Comparison of ENCODE assay signal across 8 cellular contexts in the genomic region with DNA sequence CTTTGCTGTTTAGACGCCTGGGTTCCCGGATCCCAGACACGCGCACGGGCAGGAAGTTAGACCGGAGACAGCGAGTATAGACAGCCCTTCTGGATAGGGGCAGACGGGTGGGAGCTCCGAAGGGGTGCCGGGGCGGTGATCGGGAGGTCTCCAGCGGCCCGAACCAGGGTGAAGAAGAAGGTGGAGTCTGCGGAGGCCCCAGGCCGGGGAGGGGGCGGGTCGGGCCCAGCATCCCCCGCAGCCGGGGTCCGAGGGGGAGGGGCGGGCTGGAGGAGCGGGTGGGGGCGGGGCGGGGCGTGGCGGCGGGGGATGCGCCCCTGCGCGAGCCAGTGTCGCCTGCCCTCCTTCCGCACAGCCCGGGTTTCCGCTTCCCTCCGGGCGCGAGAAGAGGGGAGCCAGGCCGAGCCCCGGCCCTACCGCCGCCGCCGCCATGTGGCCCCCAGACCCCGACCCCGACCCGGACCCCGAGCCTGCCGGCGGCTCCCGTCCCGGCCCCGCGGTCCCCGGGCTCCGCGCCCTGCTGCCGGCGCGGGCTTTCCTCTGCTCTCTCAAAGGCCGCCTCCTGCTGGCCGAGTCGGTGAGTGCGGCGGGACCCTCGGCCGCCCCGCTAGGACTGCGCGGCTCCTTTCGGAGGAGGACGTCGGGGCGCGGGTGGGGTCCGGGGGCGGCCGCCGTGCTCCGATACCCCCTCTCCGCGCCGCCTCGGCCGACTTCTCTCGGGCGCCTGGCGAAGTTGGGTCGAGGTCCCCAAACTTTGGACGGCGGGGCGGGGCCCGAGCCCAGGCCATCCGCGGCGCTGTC. TPM values are rescaled to one million over a fixed set of nuclear protein-coding genes. Genes with fewer than 3 reads are reported as not detected.
A peak's percentile ranks its signal among the peaks of the same experiment; 100 is the strongest.
DNase-seq lines count a peak whose midpoint lies in the region; ATAC-seq and TF ChIP-seq lines count a peak whose summit lies in the region.

Gene CMTM3 (plus strand): TSS at position 329 of the 801 bp plus-strand sequence. CDS start 102 bp downstream, at position 431.

- 0% methylated on average over 13 of the region's 96 CpGs for WGBS in right lobe of liver (ENCODE audit: insufficient coverage, low coverage, low lambda C conversion rate, missing lambda C conversion rate)

- peak within 1 kb of the TSS; percentile 63 to 89 (median 71) for H3K27ac ChIP-seq in right lobe of liver

- ATAC-seq in right lobe of liver (peak; percentile 53 to 71 (median 61)), GM18873 (IDR thresholded peaks at IDR 0.05; ENCODE audit: low FRiP score, unreplicated experiment) (no peak)

- peak; percentile 81 for DNase-seq in GM06990 (ENCODE audit: extremely low read depth, insufficient read length)
- DNase-seq in HCEC 1CT: peak; percentile 62
- peak; percentile 23 for DNase-seq in NCI-H146 treated with DMSO at 0.1 percent for 48 hours (lab: John Stamatoyannopoulos, UW; ENCODE audit: unreplicated experiment)
- peak; percentile 71 for DNase-seq in activated CD4-positive, alpha-beta T cell treated with anti-CD3 and anti-CD28 coated beads for 4 hours
- peak in 2 of 3 donors; percentile 71 to 73 for DNase-seq in right lobe of liver
- peak; percentile 52 to 70 (median 62) for DNase-seq in stimulated activated CD4-positive, alpha-beta T cell treated with anti-CD3 and anti-CD28 coated beads, TNF-alpha, amount 100 ng/mL, for 4 hours (ENCODE audit: low read depth in 3 of 3)

- peak within 1 kb of the TSS; percentile 73 for H3K4me3 ChIP-seq in GM06990 (replicated peaks; ENCODE audit: low read depth, low read length)
- peak within 1 kb of the TSS; percentile 52 to 67 (median 66) for H3K4me3 ChIP-seq in right lobe of liver

- peaks cover 18% of the 10 kb centered on the region for H3K27me3 Mint-ChIP-seq in dendritic cell treated with granulocyte-macrophage colony-stimulating factor and Interleukin-4, amounts not matched to agents 40 ng/mL and 50 ng/mL, for 4 days

- peaks cover 2% of the 10 kb centered on the region for H3K36me3 ChIP-seq in GM06990 (ENCODE audit: control insufficient read depth, insufficient read depth, low read length)
- H3K36me3 ChIP-seq in right lobe of liver: no peaks in the 10 kb centered on the region

- no peak for TF ChIP-seq POLR2A in right lobe of liver (IDR thresholded peaks at IDR 0.05)

- peaks cover 9% of the 10 kb centered on the region for H3K9me3 Mint-ChIP-seq in dendritic cell treated with granulocyte-macrophage colony-stimulating factor and Interleukin-4, amounts not matched to agents 40 ng/mL and 50 ng/mL, for 4 days

- H3K4me3 Mint-ChIP-seq in dendritic cell treated with granulocyte-macrophage colony-stimulating factor and Interleukin-4, amounts not matched to agents 40 ng/mL and 50 ng/mL, for 4 days: peak within 1 kb of the TSS; percentile 90

- no peaks in the 10 kb centered on the region for H3K9me3 ChIP-seq in right lobe of liver

- H3K36me3 Mint-ChIP-seq in dendritic cell treated with granulocyte-macrophage colony-stimulating factor and Interleukin-4, amounts not matched to agents 40 ng/mL and 50 ng/mL, for 4 days (ENCODE audit: low read depth): peaks cover 54% of the 10 kb centered on the region

- peaks cover 0 to 4% (median 2%) of the 10 kb centered on the region in 4 donors for H3K4me1 ChIP-seq in right lobe of liver

- peaks cover 52% of the 10 kb centered on the region for H3K4me1 Mint-ChIP-seq in dendritic cell treated with granulocyte-macrophage colony-stimulating factor and Interleukin-4, amounts not matched to agents 40 ng/mL and 50 ng/mL, for 4 days (ENCODE audit: low read depth)

- H3K27me3 ChIP-seq in GM06990 (replicated peaks; ENCODE audit: control insufficient read depth, insufficient read depth, low read length) (no peaks in the 10 kb centered on the region), right lobe of liver (no peaks in the 10 kb centered on the region)

- intact Hi-C loops in dendritic cell treated with granulocyte-macrophage colony-stimulating factor and Interleukin-4, amounts not matched to agents 40 ng/mL and 50 ng/mL, for 4 days (cut with micrococcal nuclease): loop anchor here (5.0 kb wide), 3 partner anchors 82 to 197 kb away; partner anchors contain the start of gene CMTM4
- intact Hi-C loops in right lobe of liver (cut with DNase I): loop anchor here (5.0 to 10.0 kb wide), 3 partner anchors 130 to 197 kb away; partner anchors contain the start of gene BEAN1 (in 1 of the 2)

- peak within 1 kb of the TSS; percentile 88 for H3K27ac Mint-ChIP-seq in dendritic cell treated with granulocyte-macrophage colony-stimulating factor and Interleukin-4, amounts not matched to agents 40 ng/mL and 50 ng/mL, for 4 days

- TF ChIP-seq CTCF in GM06990 (IDR thresholded peaks at IDR 0.05; ENCODE audit: insufficient read depth, low read length, poor library complexity, severe bottlenecking) (peak; percentile 52), right lobe of liver (IDR thresholded peaks at IDR 0.05) (peak; percentile 55 to 81 (median 66))

RNA-seq across cellular contexts. Expression of gene CMTM3, which starts in this region (rescaled TPM):
- 1 to 10 TPM; 1.6 to 9.6 (median 5.4) TPM for total RNA-seq in right lobe of liver

Comparison
In these comparisons a context has a peak if more than half of its experiments do, and no peak if none do; other contexts are left out.
1. DNase-seq: peak in every context shown above with its lines; median percentile 81 in GM06990; 72 in right lobe of liver; 71 in activated CD4-positive, alpha-beta T cell treated with anti-CD3 and anti-CD28 coated beads for 4 hours; 62 in HCEC 1CT; 62 in stimulated activated CD4-positive, alpha-beta T cell treated with anti-CD3 and anti-CD28 coated beads, TNF-alpha, amount 100 ng/mL, for 4 hours; 23 in NCI-H146 treated with DMSO at 0.1 percent for 48 hours.